Comparison of ENCODE assay signal across 16 cellular contexts in genomic region chr7:50268990-50269389, GRCh38. TPM values are rescaled to one million over a fixed set of nuclear protein-coding genes. Genes with fewer than 3 reads are reported as not detected.
A peak's percentile ranks its signal among the peaks of the same experiment; 100 is the strongest.
DNase-seq lines count a peak whose midpoint lies in the region; ATAC-seq, FAIRE-seq and TF ChIP-seq lines count a peak whose summit lies in the region.
"Had no signal": no experiment of that assay in that cellular context is flagged by ENCODE, and none has a peak within 500 bp of the region (broad histone marks: within the 10 kb centered on the region; RNA-seq: fewer than 3 reads in every experiment).

No MANE protein-coding gene starts in this region.

- CTCF ChIA-PET in K562 (lab: Yijun Ruan, JAX; ENCODE audit: low intra/inter-chr PET ratio), result no interaction called here

- H3K79me2 ChIP-seq in OCI-LY1 (ENCODE audit: insufficient read depth, low read length) (no peaks in the 10 kb centered on the region), K562 (ENCODE audit: control insufficient read depth, insufficient read depth, low read length) (no peaks in the 10 kb centered on the region)

- no peaks in the 10 kb centered on the region for H3K9me2 ChIP-seq in OCI-LY1 (ENCODE audit: low read depth, low read length)

- no peaks in the 10 kb centered on the region for H3K9me1 ChIP-seq in K562 (ENCODE audit: control insufficient read depth, insufficient read depth, low read length)

- BruUV-seq in K562 (replicated peaks; lab: Mats Ljungman, UMichigan), result no TSS peak

- H3K27ac ChIP-seq in OCI-LY1 (ENCODE audit: low read depth, low read length, poor library complexity, severe bottlenecking), result peak overlapping the region; percentile 84
- H3K27ac ChIP-seq in K562 (ENCODE audit: extremely low read depth, low read depth, low read length), result no peak overlapping the region
- H3K27ac ChIP-seq in brain microvascular endothelial cell, result no peak overlapping the region
- no peak overlapping the region for H3K27ac ChIP-seq in colonic mucosa
- H3K27ac ChIP-seq: HL-60, prostate gland, vagina had no signal

- no peak for ATAC-seq in stimulated activated naive CD8-positive, alpha-beta T cell treated with anti-CD3 and anti-CD28 coated beads, Interleukin-15, Interleukin-2, amounts not matched to agents 100 U/mL and 50 U/mL, for 24 hours
- ATAC-seq in K562 (no peak), HG03097 (IDR thresholded peaks at IDR 0.05; ENCODE audit: low FRiP score, unreplicated experiment) (no peak)

- peaks cover 74% of the 10 kb centered on the region for H3K4me1 ChIP-seq in OCI-LY1 (ENCODE audit: insufficient read depth, low read length, severe bottlenecking)
- H3K4me1 ChIP-seq in K562 (replicated peaks in 1 of 2; ENCODE audit: control insufficient read depth in 2 of 2, insufficient read depth in 2 of 2, low read length in 2 of 2), result peaks cover 6 to 33% of the 10 kb centered on the region in 2 experiments
- H3K4me1 ChIP-seq in colonic mucosa, result no peaks in the 10 kb centered on the region
- H3K4me1 ChIP-seq: prostate gland, vagina had no signal

- H3K9me3 Mint-ChIP-seq in stimulated activated naive CD8-positive, alpha-beta T cell treated with anti-CD3 and anti-CD28 coated beads, Interleukin-15, Interleukin-2, amounts not matched to agents 100 ng/mL and 50 ng/mL, for 24 hours, result peaks cover 3% of the 10 kb centered on the region

- H4K20me1 ChIP-seq in OCI-LY1 (ENCODE audit: insufficient read depth, low read length) (no peaks in the 10 kb centered on the region), K562 (replicated peaks; ENCODE audit: control insufficient read depth, insufficient read depth, low read length) (no peaks in the 10 kb centered on the region)

- no peak for TF ChIP-seq RAD21 in K562 (CRISPR knock-in tag; conservative IDR thresholded peaks at IDR 0.05 in 1 of 2, IDR thresholded peaks at IDR 0.05 in 1 of 2)

- 60% methylated on average over 3 of the region's 3 CpGs for WGBS in K562 (ENCODE audit: insufficient coverage, low coverage, missing lambda C conversion rate)

- H3K27me3 ChIP-seq in OCI-LY1 (ENCODE audit: insufficient read depth, low read length) (no peaks in the 10 kb centered on the region), K562 (ENCODE audit: control insufficient read depth in 2 of 2, insufficient read depth in 2 of 2, low read length in 2 of 2) (no peaks in the 10 kb centered on the region), brain microvascular endothelial cell (replicated peaks) (no peaks in the 10 kb centered on the region), colonic mucosa (no peaks in the 10 kb centered on the region)
- H3K27me3 ChIP-seq: vagina had no signal

- intact Hi-C loops in K562 (cut with micrococcal nuclease), result no loop called here
- intact Hi-C loops in colonic mucosa (cut with DNase I), result no loop called here

- no peak for TF ChIP-seq EP300 in K562 (IDR thresholded peaks at IDR 0.05; ENCODE audit: low read length)

- H3K4me3 Mint-ChIP-seq in stimulated activated naive CD8-positive, alpha-beta T cell treated with anti-CD3 and anti-CD28 coated beads, Interleukin-15, Interleukin-2, amounts not matched to agents 100 ng/mL and 50 ng/mL, for 24 hours, result no peak overlapping the region

- H3K4me1 Mint-ChIP-seq in stimulated activated naive CD8-positive, alpha-beta T cell treated with anti-CD3 and anti-CD28 coated beads, Interleukin-15, Interleukin-2, amounts not matched to agents 100 ng/mL and 50 ng/mL, for 24 hours (ENCODE audit: low read depth), result peaks cover 99% of the 10 kb centered on the region

- H3F3A ChIP-seq in OCI-LY1 (ENCODE audit: insufficient read depth, low read length), result no peaks in the 10 kb centered on the region

- POLR2A ChIA-PET in K562 (lab: Yijun Ruan, JAX), result no interaction called here

- peak overlapping the region; percentile 63; the same call in 1 of the 2 replicates for H3K4me2 ChIP-seq in OCI-LY1 (ENCODE audit: low read length)
- H3K4me2 ChIP-seq in K562 (ENCODE audit: insufficient read depth, low read length), result no peak overlapping the region

- H3K36me3 Mint-ChIP-seq in stimulated activated naive CD8-positive, alpha-beta T cell treated with anti-CD3 and anti-CD28 coated beads, Interleukin-15, Interleukin-2, amounts not matched to agents 100 ng/mL and 50 ng/mL, for 24 hours (ENCODE audit: low read depth), result peaks cover 4% of the 10 kb centered on the region

- H3K27me3 Mint-ChIP-seq in stimulated activated naive CD8-positive, alpha-beta T cell treated with anti-CD3 and anti-CD28 coated beads, Interleukin-15, Interleukin-2, amounts not matched to agents 100 ng/mL and 50 ng/mL, for 24 hours, result no peaks in the 10 kb centered on the region

- H3K36me3 ChIP-seq in OCI-LY1 (ENCODE audit: insufficient read depth, low read length), result no peaks in the 10 kb centered on the region; the same call in 1 of the 2 replicates
- no peaks in the 10 kb centered on the region for H3K36me3 ChIP-seq in K562 (ENCODE audit: control insufficient read depth, insufficient read depth, low read length)
- no peaks in the 10 kb centered on the region for H3K36me3 ChIP-seq in brain microvascular endothelial cell (replicated peaks)
- no peaks in the 10 kb centered on the region for H3K36me3 ChIP-seq in colonic mucosa
- H3K36me3 ChIP-seq: prostate gland, vagina had no signal

- peak overlapping the region; percentile 48; the same call in 1 of the 2 replicates for H3K9ac ChIP-seq in OCI-LY1 (ENCODE audit: low read length)
- H3K9ac ChIP-seq in K562 (ENCODE audit: insufficient read depth in 1 of 2, low read depth in 2 of 2, low read length in 2 of 2), result no peak overlapping the region
- no peak overlapping the region for H3K9ac ChIP-seq in colonic mucosa (ENCODE audit: low read depth in 2 of 2, low read length in 2 of 2)

- H2AFZ ChIP-seq in OCI-LY1 (ENCODE audit: low read length), result no peak overlapping the region
- no peak overlapping the region for H2AFZ ChIP-seq in K562 (ENCODE audit: low read depth, low read length)

- TF ChIP-seq POLR2A in K562 (conservative IDR thresholded peaks at IDR 0.05), result no peak

- DNase-seq in stimulated activated naive CD8-positive, alpha-beta T cell treated with anti-CD3 and anti-CD28 coated beads, Interleukin-15, Interleukin-2, amounts not matched to agents 100 U/mL and 50 U/mL, for 24 hours, result no peak
- DNase-seq in K562 (ENCODE audit: extremely low read depth in 1 of 4, low spot score in 3 of 4) (no peak), brain microvascular endothelial cell (no peak), colonic mucosa (no peak), AG08396 (ENCODE audit: low spot score) (no peak)
- DNase-seq: central memory CD4-positive, alpha-beta T cell had no signal

- no peak for FAIRE-seq in K562 (lab: Jason Lieb, UNC)
- FAIRE-seq: G401.6, keratinocyte had no signal

- H3K4me3 ChIP-seq in OCI-LY1 (ENCODE audit: low read depth, low read length, poor library complexity, severe bottlenecking) (no peak overlapping the region), K562 (no peak overlapping the region), brain microvascular endothelial cell (ENCODE audit: low read depth, low read length) (no peak overlapping the region), colonic mucosa (no peak overlapping the region)
- H3K4me3 ChIP-seq: prostate gland, vagina had no signal

- in situ Hi-C loops in K562 (cut with MboI) (no loop called here), brain microvascular endothelial cell (cut with HindIII; ENCODE audit: low pct_ligation_motif_present, low sequenced_read_pairs) (no loop called here)

- TF ChIP-seq CTCF in OCI-LY1 (IDR thresholded peaks at IDR 0.05; ENCODE audit: low read length) (no peak), K562 (IDR thresholded peaks at IDR 0.05 in 2 of 3, conservative IDR thresholded peaks at IDR 0.05 in 1 of 3; ENCODE audit: insufficient read depth in 2 of 3, low read depth in 1 of 3, low read length in 3 of 3) (no peak), brain microvascular endothelial cell (IDR thresholded peaks at IDR 0.05; ENCODE audit: low read depth, low read length, missing control alignments) (no peak), colonic mucosa (IDR thresholded peaks at IDR 0.05) (no peak)

- H3K27ac Mint-ChIP-seq in stimulated activated naive CD8-positive, alpha-beta T cell treated with anti-CD3 and anti-CD28 coated beads, Interleukin-15, Interleukin-2, amounts not matched to agents 100 ng/mL and 50 ng/mL, for 24 hours, result peak overlapping the region; percentile 72

- H3K9me3 ChIP-seq in OCI-LY1 (ENCODE audit: low read length), result peaks cover 5% of the 10 kb centered on the region; the same call in 1 of the 2 replicates
- no peaks in the 10 kb centered on the region for H3K9me3 ChIP-seq in K562 (replicated peaks; ENCODE audit: control insufficient read depth, insufficient read depth, low read depth, low read length)
- H3K9me3 ChIP-seq in colonic mucosa, result no peaks in the 10 kb centered on the region
- H3K9me3 ChIP-seq: prostate gland, vagina had no signal

TF ChIP-seq in K562, 482 proteins besides CTCF, POLR2A, EP300 and RAD21 (continues in another document):
- TF ChIP-seq SRSF1 (IDR thresholded peaks at IDR 0.05; ENCODE audit: low read depth, low read length), result no peak
- TF ChIP-seq, protein P1, sequence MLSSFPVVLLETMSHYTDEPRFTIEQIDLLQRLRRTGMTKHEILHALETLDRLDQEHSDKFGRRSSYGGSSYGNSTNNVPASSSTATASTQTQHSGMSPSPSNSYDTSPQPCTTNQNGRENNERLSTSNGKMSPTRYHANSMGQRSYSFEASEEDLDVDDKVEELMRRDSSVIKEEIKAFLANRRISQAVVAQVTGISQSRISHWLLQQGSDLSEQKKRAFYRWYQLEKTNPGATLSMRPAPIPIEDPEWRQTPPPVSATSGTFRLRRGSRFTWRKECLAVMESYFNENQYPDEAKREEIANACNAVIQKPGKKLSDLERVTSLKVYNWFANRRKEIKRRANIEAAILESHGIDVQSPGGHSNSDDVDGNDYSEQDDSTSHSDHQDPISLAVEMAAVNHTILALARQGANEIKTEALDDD (IDR thresholded peaks at IDR 0.05), result no peak

RNA-seq across cellular contexts. Expression of gene IKZF1, which starts 35.5 kb away (rescaled TPM):
- total RNA-seq in K562 (2011; cell fraction: chromatin; rRNA removed; ENCODE audit: low replicate concordance), result 53.3 and 122 TPM in 2 replicates
- 37.5 and 50.9 TPM in 2 replicates for total RNA-seq in K562 (2011; cell fraction: nucleolus; rRNA removed)
- total RNA-seq in K562 (2011; cell fraction: nucleoplasm; rRNA removed), result 76.8 and 139 TPM in 2 replicates
- total RNA-seq in K562 (2014; rRNA removed) (66.5 and 98.0 TPM in 2 replicates), K562 (2014; rRNA removed; fragmentation: Illumina TruSeq; extraction: Trizol) (43.8 and 45.6 TPM in 2 replicates), K562 (2015; rRNA removed; fragmentation: Illumina TruSeq; extraction: Trizol) (43.4 and 44.7 TPM in 2 replicates), K562 (2021) (85.3 and 96.6 TPM in 2 replicates), colonic mucosa (1 to 10 TPM; 4.9 to 5.6 TPM)
- polyA plus RNA-seq in K562 (2011; rRNA removed) (28.4 and 36.2 TPM in 2 replicates), K562 (2014; fragmentation: Illumina TruSeq; extraction: Trizol) (37.3 and 50.3 TPM in 2 replicates), K562 (2014; fragmentation: Nextera tagmentation; extraction: Ambion mirVana) (10 to 100 TPM; 12.6 to 14.7 TPM), K562 (2014; rRNA removed) (30.9 and 37.2 TPM in 2 replicates)
- polyA plus RNA-seq in K562 (2011; cell fraction: cytosol; rRNA removed), result 34.4 and 57.9 TPM in 2 replicates
- 43.0 and 50.8 TPM in 2 replicates for polyA plus RNA-seq in K562 (2011; cell fraction: nucleus; rRNA removed)
- 35.8 and 46.0 TPM in 2 replicates for polyA plus RNA-seq in K562 (2012)
- 82.8 and 85.1 TPM in 2 replicates for polyA minus RNA-seq in K562 (2011; rRNA and poly(A)+ RNA removed)
- 60.8 and 72.3 TPM in 2 replicates for polyA minus RNA-seq in K562 (2011; cell fraction: cytosol; rRNA and poly(A)+ RNA removed)
- polyA minus RNA-seq in K562 (2011; cell fraction: nucleus; rRNA and poly(A)+ RNA removed), result 77.0 and 96.0 TPM in 2 replicates
- total RNA-seq: glomerular endothelial cell had no signal
- polyA plus RNA-seq: BJ, keratinocyte had no signal

Comparison
In these comparisons a context has a peak if more than half of its experiments do, and no peak if none do; other contexts are left out.
1. RNA of gene IKZF1, which starts 35.5 kb away (total RNA-seq): 37.5 to 139 TPM in K562; 4.9 to 5.6 TPM in colonic mucosa; every median in the first group is over 4 times any median in the second.